18 cellular contexts compared by ENCODE assay signal in the genomic region with DNA sequence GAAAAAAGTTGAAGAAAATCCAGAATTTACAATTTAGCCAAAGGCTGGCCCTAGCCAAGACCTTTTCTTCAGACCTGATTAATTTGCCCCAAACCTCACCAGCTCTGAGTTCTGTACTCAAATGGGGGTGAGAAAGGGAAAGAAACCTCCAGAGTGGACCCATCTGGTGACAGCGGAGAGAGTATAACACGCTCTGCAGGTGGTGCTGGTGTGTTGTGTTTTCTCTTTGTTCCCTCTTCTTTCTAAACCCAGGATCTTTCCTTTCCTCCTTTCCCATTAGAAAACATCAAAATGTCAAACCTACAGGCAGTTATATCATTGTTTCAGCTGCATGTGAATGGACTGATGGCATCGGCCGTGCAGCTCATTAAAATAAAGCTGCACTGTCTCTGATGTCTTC.
A peak's percentile ranks its signal among the peaks of the same experiment; 100 is the strongest.
DNase-seq lines count a peak whose midpoint lies in the region; ATAC-seq and TF ChIP-seq lines count a peak whose summit lies in the region.
"Had no signal": no experiment of that assay in that cellular context is flagged by ENCODE, and none has a peak within 500 bp of the region (broad histone marks: within the 10 kb centered on the region; RNA-seq: fewer than 3 reads in every experiment).

No MANE protein-coding gene starts in this region.

- no peaks in the 10 kb centered on the region for H3K36me3 ChIP-seq in breast epithelium
- H3K36me3 ChIP-seq in PC-3 (ENCODE audit: low read depth, low read length) = no peaks in the 10 kb centered on the region
- no peaks in the 10 kb centered on the region for H3K36me3 ChIP-seq in MG63
- H3K36me3 ChIP-seq: right lobe of liver had no signal

- CTCF ChIA-PET in MCF 10A (lab: Yijun Ruan, JAX) (interaction anchor here (0.6 to 1.6 kb wide), 7 partner anchors 24 to 354 kb away, joined by 3 to 5 read pairs (median 3); no protein-coding TSS in a partner anchor), PC-3 (lab: Charles Lee) (interaction anchor here (1.1 kb wide), 1 partner anchor 68 kb away, joined by 3 read pairs; no protein-coding TSS in a partner anchor)

- no peaks in the 10 kb centered on the region for H3K9me3 ChIP-seq in breast epithelium
- no peaks in the 10 kb centered on the region for H3K9me3 ChIP-seq in PC-3 (ENCODE audit: low read length)
- no peaks in the 10 kb centered on the region for H3K9me3 ChIP-seq in MG63
- H3K9me3 ChIP-seq: right lobe of liver had no signal

- POLR2A ChIA-PET in MCF 10A (lab: Yijun Ruan, JAX) = interaction anchor here (0.6 kb wide), 1 partner anchor 36 kb away, joined by 4 read pairs; no protein-coding TSS in a partner anchor
- POLR2A ChIA-PET in PC-3 (lab: Charles Lee; ENCODE audit: unreplicated experiment) = no interaction called here

- intact Hi-C loops in MCF 10A (cut with micrococcal nuclease) = no loop called here
- intact Hi-C loops in breast epithelium (cut with DNase I; ENCODE audit: low total_unique reads) = no loop called here
- intact Hi-C loops in PC-3 (cut with micrococcal nuclease) = loop anchor here (5.0 kb wide), 1 partner anchor 350 kb away; no protein-coding TSS in a partner anchor

- H3K36me3 Mint-ChIP-seq in MCF 10A (ENCODE audit: insufficient read depth, unreplicated experiment) = no peaks in the 10 kb centered on the region

- BruUV-seq in MCF 10A (replicated peaks; lab: Mats Ljungman, UMichigan) = no TSS peak
- BruUV-seq in PC-3 (replicated peaks; lab: Mats Ljungman, UMichigan) = no TSS peak

- H3K27me3 ChIP-seq in breast epithelium (no peaks in the 10 kb centered on the region), PC-3 (ENCODE audit: low read length) (no peaks in the 10 kb centered on the region), foreskin keratinocyte (no peaks in the 10 kb centered on the region), MG63 (no peaks in the 10 kb centered on the region)
- H3K27me3 ChIP-seq: right lobe of liver had no signal

- H3K9me3 Mint-ChIP-seq in MCF 10A (ENCODE audit: unreplicated experiment) = no peaks in the 10 kb centered on the region
- H3K9me3 Mint-ChIP-seq: T-helper 1 cell treated with Interleukin-12 subunit alpha and Interleukin-12 subunit beta and Interleukin-4 antibody, amounts not matched to agents 30 μg/mL and 1 μg/mL, for 36 hours had no signal

- no peaks in the 10 kb centered on the region for H3F3A ChIP-seq in PC-3 (ENCODE audit: low read length, unreplicated experiment)

- no peak overlapping the region for H3K9ac ChIP-seq in PC-3 (ENCODE audit: low read length)

- no peak overlapping the region for H2AFZ ChIP-seq in PC-3 (ENCODE audit: low read length)

- no peaks in the 10 kb centered on the region for H3K9me2 ChIP-seq in PC-3 (replicated peaks; ENCODE audit: low read length)

- H3K27ac ChIP-seq in breast epithelium (no peak overlapping the region), PC-3 (ENCODE audit: low read length) (no peak overlapping the region), foreskin keratinocyte (no peak overlapping the region)
- H3K27ac ChIP-seq: coronary artery had no signal

- no peak for TF ChIP-seq POLR2A in breast epithelium (IDR thresholded peaks at IDR 0.05)

- no peak overlapping the region for H3K4me3 ChIP-seq in breast epithelium
- no peak overlapping the region for H3K4me3 ChIP-seq in PC-3 (ENCODE audit: low read length)
- no peak overlapping the region for H3K4me3 ChIP-seq in MG63
- H3K4me3 ChIP-seq: coronary artery, right lobe of liver had no signal

- no peak overlapping the region for H3K27ac Mint-ChIP-seq in MCF 10A (ENCODE audit: low read depth, unreplicated experiment)
- H3K27ac Mint-ChIP-seq: T-helper 1 cell treated with Interleukin-12 subunit alpha and Interleukin-12 subunit beta and Interleukin-4 antibody, amounts not matched to agents 30 μg/mL and 1 μg/mL, for 36 hours had no signal

- no peaks in the 10 kb centered on the region for H3K79me2 ChIP-seq in PC-3 (ENCODE audit: low read length)

- H3K4me1 ChIP-seq in breast epithelium (no peaks in the 10 kb centered on the region), PC-3 (ENCODE audit: insufficient read depth, low read length) (peaks cover 5% of the 10 kb centered on the region), foreskin keratinocyte (no peaks in the 10 kb centered on the region)

- no peak overlapping the region for H3K4me2 ChIP-seq in PC-3 (ENCODE audit: low read length)

- no peaks in the 10 kb centered on the region for H3K4me1 Mint-ChIP-seq in MCF 10A (ENCODE audit: insufficient read depth, unreplicated experiment)

- TF ChIP-seq CTCF in MCF 10A (IDR thresholded peaks at IDR 0.05; ENCODE audit: unreplicated experiment) (no peak), breast epithelium (IDR thresholded peaks at IDR 0.05) (no peak), PC-3 (conservative IDR thresholded peaks at IDR 0.05; ENCODE audit: low read depth, low read length) (peak; percentile 30), foreskin keratinocyte (conservative IDR thresholded peaks at IDR 0.05) (peak; percentile 26)

- H3K4me3 Mint-ChIP-seq in MCF 10A (ENCODE audit: unreplicated experiment) = no peak overlapping the region
- H3K4me3 Mint-ChIP-seq: T-helper 1 cell treated with Interleukin-12 subunit alpha and Interleukin-12 subunit beta and Interleukin-4 antibody, amounts not matched to agents 30 μg/mL and 1 μg/mL, for 36 hours had no signal

- no peaks in the 10 kb centered on the region for H3K27me3 Mint-ChIP-seq in MCF 10A (ENCODE audit: insufficient read depth, unreplicated experiment)

- no peaks in the 10 kb centered on the region for H4K20me1 ChIP-seq in PC-3 (ENCODE audit: low read length)

- DNase-seq in MCF 10A (ENCODE audit: unreplicated experiment) = peak; percentile 11
- DNase-seq in breast epithelium (ENCODE audit: low spot score in 2 of 2) = no peak
- DNase-seq in PC-3 = no peak
- no peak for DNase-seq in foreskin keratinocyte
- no peak for DNase-seq in NOMO-1 (lab: John Stamatoyannopoulos, UW; ENCODE audit: unreplicated experiment in 2 of 2)
- no peak for DNase-seq in MG63
- DNase-seq in NCI-H2196 (lab: John Stamatoyannopoulos, UW; ENCODE audit: unreplicated experiment) = no peak
- DNase-seq: activated CD4-positive, CD25-positive, alpha-beta regulatory T cell treated with anti-CD3 and anti-CD28 coated beads, Interleukin-2, amount 50 U/mL, for 72 hours; activated effector memory CD4-positive, alpha-beta T cell treated with anti-CD3 and anti-CD28 coated beads, Interleukin-2, amount 50 U/mL, for 16 hours; amniotic stem cell; GDM1; kidney; NCI-H187 treated with DMSO at 0.1 percent for 48 hours; NCI-H774; right lobe of liver had no signal

- ATAC-seq in PC-3 (no peak), foreskin keratinocyte (no peak), GM21360 (IDR thresholded peaks at IDR 0.05; ENCODE audit: unreplicated experiment) (no peak)

Comparison
In these comparisons a context has a peak if more than half of its experiments do, and no peak if none do; other contexts are left out.
1. CTCF ChIP-seq: peak in PC-3 (single experiment) and foreskin keratinocyte (single experiment); none in MCF 10A (single experiment) and breast epithelium (0 of 3).